In genomic region chr3:36800533-36801116, GRCh38 we compare ENCODE assay signal across 2 cellular contexts.
TF ChIP-seq lines count a peak whose summit lies in the region.

No MANE protein-coding gene starts in this region.

TF ChIP-seq in WTC11, 78 proteins besides CTCF, POLR2A, EP300 and RAD21:
- TF ChIP-seq FOXP1 (CRISPR knock-in tag; IDR thresholded peaks at IDR 0.05; ENCODE audit: borderline replicate concordance) (no peak), ZNF416 (CRISPR knock-in tag; IDR thresholded peaks at IDR 0.05) (no peak), GABPB1 (CRISPR knock-in tag; IDR thresholded peaks at IDR 0.05) (no peak), ZNF121 (CRISPR knock-in tag; IDR thresholded peaks at IDR 0.05) (no peak)

TF ChIP-seq in H1, 55 proteins besides CTCF, POLR2A, EP300 and RAD21:
- no peak for TF ChIP-seq USF2 (IDR thresholded peaks at IDR 0.05; ENCODE audit: low read length)
- TF ChIP-seq CEBPB (IDR thresholded peaks at IDR 0.05; ENCODE audit: low read depth, low read length) = no peak
- no peak for TF ChIP-seq SIX5 (IDR thresholded peaks at IDR 0.05; ENCODE audit: low read depth, low read length)
- TF ChIP-seq RBBP5 (IDR thresholded peaks at IDR 0.05; ENCODE audit: borderline replicate concordance, low read depth, low read length) = no peak
- TF ChIP-seq BRCA1 (IDR thresholded peaks at IDR 0.05; ENCODE audit: low read depth, low read length) = no peak
- no peak for TF ChIP-seq MAFK (IDR thresholded peaks at IDR 0.05; ENCODE audit: low read depth, low read length)
- no peak for TF ChIP-seq TEAD4 (IDR thresholded peaks at IDR 0.05; ENCODE audit: low read depth, low read length)
- no peak for TF ChIP-seq TBP (IDR thresholded peaks at IDR 0.05; ENCODE audit: low read depth, low read length)
- no peak for TF ChIP-seq RNF2 (IDR thresholded peaks at IDR 0.05; ENCODE audit: borderline replicate concordance, low read depth, low read length, missing control alignments, poor library complexity, severe bottlenecking)
- TF ChIP-seq YY1 (IDR thresholded peaks at IDR 0.05; ENCODE audit: low read depth, low read length) = no peak
- no peak for TF ChIP-seq TAF7 (optimal IDR thresholded peaks at IDR 0.05; ENCODE audit: borderline replicate concordance, low read depth, low read length)
- no peak for TF ChIP-seq EZH2 (IDR thresholded peaks at IDR 0.05; ENCODE audit: low read depth, low read length, severe bottlenecking)
- no peak for TF ChIP-seq SIRT6 (IDR thresholded peaks at IDR 0.05; ENCODE audit: low read length)
- TF ChIP-seq POLR2AphosphoS5 (IDR thresholded peaks at IDR 0.05; ENCODE audit: low read depth, low read length) = no peak
- no peak for TF ChIP-seq RFX5 (IDR thresholded peaks at IDR 0.05; ENCODE audit: borderline replicate concordance, low read depth, low read length)
- TF ChIP-seq ZNF274 (IDR thresholded peaks at IDR 0.05; ENCODE audit: borderline replicate concordance, extremely low read depth, low read length) = no peak
- no peak for TF ChIP-seq KDM4A (IDR thresholded peaks at IDR 0.05; ENCODE audit: low read depth, low read length, severe bottlenecking)
